In genomic region chr7:130069978-130070899, GRCh38 we compare ENCODE assay signal across 8 cellular contexts. TPM values are rescaled to one million over a fixed set of nuclear protein-coding genes. Genes with fewer than 3 reads are reported as not detected.
A peak's percentile ranks its signal among the peaks of the same experiment; 100 is the strongest.
DNase-seq lines count a peak whose midpoint lies in the region; ATAC-seq lines count a peak whose summit lies in the region.

KLHDC10 (plus strand) TSS chr7:130070534; CDS start chr7:130070644, 110 bp downstream.

- DNase-seq in NCI-H1092 treated with DMSO at 0.1 percent for 48 hours (lab: John Stamatoyannopoulos, UW) (peak; percentile 100), SKM-1 (lab: John Stamatoyannopoulos, UW; ENCODE audit: unreplicated experiment) (peak; percentile 92), globus pallidus (ENCODE audit: low spot score) (peak; percentile 98), occipital lobe (lab: John Stamatoyannopoulos, UW) (peak; percentile 97)
- peak; percentile 87 to 95 for DNase-seq in activated naive CD4-positive, alpha-beta T cell treated with anti-CD3 and anti-CD28 coated beads, Interleukin-2, amount 50 U/mL, for 72 hours (ENCODE audit: low spot score in 2 of 2)

- peak; percentile 98 for ATAC-seq in HG02610 (IDR thresholded peaks at IDR 0.05; ENCODE audit: unreplicated experiment)
- ATAC-seq in activated naive CD4-positive, alpha-beta T cell treated with anti-CD3 and anti-CD28 coated beads, Interleukin-2, amount 50 U/mL, for 72 hours = peak; percentile 98

- peak within 1 kb of the TSS; percentile 66 for H3K27ac ChIP-seq in temporal lobe (ENCODE audit: low read depth, low read length)

- peak within 1 kb of the TSS; percentile 73 to 96 for H3K27ac Mint-ChIP-seq in activated naive CD4-positive, alpha-beta T cell treated with anti-CD3 and anti-CD28 coated beads, Interleukin-2, amount 50 U/mL, for 72 hours

- H3K36me3 Mint-ChIP-seq in activated naive CD4-positive, alpha-beta T cell treated with anti-CD3 and anti-CD28 coated beads, Interleukin-2, amount 50 U/mL, for 72 hours = no peaks in the 10 kb centered on the region

- H3K9me3 Mint-ChIP-seq in activated naive CD4-positive, alpha-beta T cell treated with anti-CD3 and anti-CD28 coated beads, Interleukin-2, amount 50 U/mL, for 72 hours = no peaks in the 10 kb centered on the region

- peak within 1 kb of the TSS; percentile 99 for H3K4me3 ChIP-seq in GM08714 (ENCODE audit: low read length)

RNA-seq across cellular contexts. Expression of gene KLHDC10, which starts in this region (rescaled TPM):
- 10 to 100 TPM; 11.5 to 14.9 TPM for total RNA-seq in activated naive CD4-positive, alpha-beta T cell treated with anti-CD3 and anti-CD28 coated beads, Interleukin-2, amount 50 U/mL, for 72 hours
- total RNA-seq in occipital lobe (102 TPM), temporal lobe (61.0 TPM)

Comparison
In these comparisons a context has a peak if more than half of its experiments do, and no peak if none do; other contexts are left out.
1. Peak in every context shown above with its lines: DNase-seq, ATAC-seq, H3K4me3 ChIP-seq and H3K27ac ChIP-seq.